15 cellular contexts compared by ENCODE assay signal in genomic region chr13:28273919-28274318, GRCh38.
DNase-seq lines count a peak whose midpoint lies in the region; ATAC-seq, FAIRE-seq and TF ChIP-seq lines count a peak whose summit lies in the region.
"Had no signal": no experiment of that assay in that cellular context is flagged by ENCODE, and none has a peak within 500 bp of the region (broad histone marks: within the 10 kb centered on the region; RNA-seq: fewer than 3 reads in every experiment).

No MANE protein-coding gene starts in this region.

- H2AFZ ChIP-seq in SK-N-SH (ENCODE audit: low read depth) = no peak overlapping the region
- H2AFZ ChIP-seq in Karpas-422 (ENCODE audit: low read length) = no peak overlapping the region
- H2AFZ ChIP-seq in GM12878 (ENCODE audit: control insufficient read depth, low read depth, low read length) = no peak overlapping the region

- no peak for TF ChIP-seq POLR2A in GM12878 (IDR thresholded peaks at IDR 0.05; ENCODE audit: low read depth, low read length)

- H3K4me2 ChIP-seq in SK-N-SH = no peak overlapping the region
- no peak overlapping the region for H3K4me2 ChIP-seq in Karpas-422 (ENCODE audit: low read depth, low read length, poor library complexity, severe bottlenecking)
- no peak overlapping the region for H3K4me2 ChIP-seq in GM12878 (ENCODE audit: control insufficient read depth, insufficient read depth)
- H3K4me2 ChIP-seq: KMS-11 had no signal

- no peaks in the 10 kb centered on the region for H3K27me3 Mint-ChIP-seq in type B pancreatic cell
- peaks cover 0 to 3% of the 10 kb centered on the region in 2 donors for H3K27me3 Mint-ChIP-seq in CD8-positive, alpha-beta memory T cell

- no peak for DNase-seq in SK-N-SH
- DNase-seq in Karpas-422 = peak; percentile 64
- no peak for DNase-seq in GM12878 (ENCODE audit: low read depth, low spot score)
- no peak for DNase-seq in type B pancreatic cell (ENCODE audit: extremely low spot score, unreplicated experiment)
- no peak for DNase-seq in activated gamma-delta T cell (lab: John Stamatoyannopoulos, UW)
- no peak for DNase-seq in CD8-positive, alpha-beta memory T cell
- no peak for DNase-seq in activated CD8-positive, alpha-beta memory T cell treated with anti-CD3 and anti-CD28 coated beads, Interleukin-2, amount 50 U/mL, for 4 hours
- DNase-seq: activated T-cell treated with anti-CD3 and anti-CD28 coated beads, Interleukin-2, amount 50 U/mL, for 1 hour; amygdala; islet precursor cell; SIG-M5; stimulated activated CD4-positive, alpha-beta T cell treated with anti-CD3 and anti-CD28 coated beads, Interleukin-2, amount 100 ng/mL, for 48 hours; stimulated activated naive CD4-positive, alpha-beta T cell had no signal

- in situ Hi-C loops in GM12878 (cut with MboI) = no loop called here

- no peaks in the 10 kb centered on the region for H3K9me3 ChIP-seq in SK-N-SH
- no peaks in the 10 kb centered on the region for H3K9me3 ChIP-seq in Karpas-422 (ENCODE audit: low read length)
- H3K9me3 ChIP-seq in GM12878 (replicated peaks; ENCODE audit: control insufficient read depth, insufficient read depth, low read length) = no peaks in the 10 kb centered on the region
- no peaks in the 10 kb centered on the region for H3K9me3 ChIP-seq in CD8-positive, alpha-beta memory T cell (ENCODE audit: low read length)

- H3K4me1 ChIP-seq in SK-N-SH (ENCODE audit: control insufficient read depth in 1 of 2, insufficient read depth in 2 of 2, low read depth in 1 of 2, low read length in 1 of 2) = peaks cover 0 to 2% of the 10 kb centered on the region in 2 experiments; a peak in 1 of 4 replicates
- peaks cover 9% of the 10 kb centered on the region for H3K4me1 ChIP-seq in Karpas-422 (ENCODE audit: low read length)
- peaks cover 7% of the 10 kb centered on the region; the same call in 1 of the 2 replicates for H3K4me1 ChIP-seq in GM12878 (ENCODE audit: control insufficient read depth, insufficient read depth, low read length)
- no peaks in the 10 kb centered on the region for H3K4me1 ChIP-seq in CD8-positive, alpha-beta memory T cell (ENCODE audit: insufficient read depth, low read length)

- POLR2A ChIA-PET in SK-N-SH (lab: Yijun Ruan, JAX) (no interaction called here), GM12878 (lab: Charles Lee) (no interaction called here)
- POLR2A ChIA-PET in CD8-positive, alpha-beta memory T cell (lab: Charles Lee) = no interaction called here

- no peak overlapping the region for H3K4me3 Mint-ChIP-seq in type B pancreatic cell
- no peak overlapping the region for H3K4me3 Mint-ChIP-seq in CD8-positive, alpha-beta memory T cell

- H3K36me3 ChIP-seq in SK-N-SH (replicated peaks in 1 of 2; ENCODE audit: control insufficient read depth in 1 of 2, insufficient read depth in 2 of 2, low read length in 1 of 2) (peaks cover 29 to 31% of the 10 kb centered on the region in 2 experiments), Karpas-422 (ENCODE audit: insufficient read depth, low read length) (peaks cover 29% of the 10 kb centered on the region), GM12878 (ENCODE audit: control insufficient read depth in 2 of 2, insufficient read depth in 2 of 2, low read length in 1 of 2) (peaks cover 2 to 13% of the 10 kb centered on the region in 2 experiments; a peak in 2 of 4 replicates)
- peaks cover 36% of the 10 kb centered on the region for H3K36me3 ChIP-seq in CD8-positive, alpha-beta memory T cell (ENCODE audit: insufficient read depth, low read length)

- BruUV-seq in GM12878 (replicated peaks; lab: Mats Ljungman, UMichigan) = no TSS peak

- WGBS in SK-N-SH (ENCODE audit: low lambda C conversion rate) = 90% methylated on average over 3 of the region's 3 CpGs
- 95% methylated on average over 3 of the region's 3 CpGs for WGBS in GM12878 (ENCODE audit: insufficient coverage, insufficient replicate concordance, low lambda C conversion rate, missing lambda C conversion rate)

- no peaks in the 10 kb centered on the region for H3K4me1 Mint-ChIP-seq in type B pancreatic cell (ENCODE audit: unreplicated experiment)
- H3K4me1 Mint-ChIP-seq in CD8-positive, alpha-beta memory T cell = peaks cover 3 to 7% (median 6%) of the 10 kb centered on the region in 3 donors

- TF ChIP-seq EP300 in SK-N-SH (IDR thresholded peaks at IDR 0.05; ENCODE audit: borderline replicate concordance in 1 of 2, low read depth in 1 of 2, low read length in 1 of 2) (no peak), GM12878 (IDR thresholded peaks at IDR 0.05; ENCODE audit: borderline replicate concordance in 1 of 2, control insufficient read depth in 1 of 2, low read depth in 2 of 2, low read length in 2 of 2) (no peak)

- H3K27ac Mint-ChIP-seq in type B pancreatic cell = no peak overlapping the region
- H3K27ac Mint-ChIP-seq in CD8-positive, alpha-beta memory T cell = peak overlapping the region in 1 of 8 donors; percentile 35

- SMC1A ChIA-PET in GM12878 (lab: Charles Lee; ENCODE audit: uncharacterized antibody, unreplicated experiment) = interaction anchor here (0.6 to 0.9 kb wide), 3 partner anchors 68 to 127 kb away, joined by 3 read pairs; no protein-coding TSS in a partner anchor

- H4K20me1 ChIP-seq in SK-N-SH (ENCODE audit: insufficient read depth) = no peaks in the 10 kb centered on the region
- no peaks in the 10 kb centered on the region for H4K20me1 ChIP-seq in Karpas-422 (ENCODE audit: insufficient read depth, low read depth, low read length)
- no peaks in the 10 kb centered on the region for H4K20me1 ChIP-seq in GM12878 (ENCODE audit: control insufficient read depth, insufficient read depth)

- no peaks in the 10 kb centered on the region for H3K27me3 ChIP-seq in SK-N-SH (ENCODE audit: insufficient read depth)
- H3K27me3 ChIP-seq in Karpas-422 (ENCODE audit: low read length) = no peaks in the 10 kb centered on the region
- H3K27me3 ChIP-seq in GM12878 (replicated peaks in 1 of 2; ENCODE audit: control insufficient read depth in 2 of 2, insufficient read depth in 2 of 2, low read length in 1 of 2) = no peaks in the 10 kb centered on the region
- no peaks in the 10 kb centered on the region for H3K27me3 ChIP-seq in CD8-positive, alpha-beta memory T cell (ENCODE audit: insufficient read depth, low read length, poor library complexity, severe bottlenecking)

- RAD21 ChIA-PET in GM12878 (lab: Charles Lee; ENCODE audit: unreplicated experiment) = no interaction called here

- H3K9me2 ChIP-seq in SK-N-SH = no peaks in the 10 kb centered on the region
- H3K9me2 ChIP-seq in Karpas-422 (replicated peaks; ENCODE audit: insufficient read depth, low read length) = no peaks in the 10 kb centered on the region

- H3K36me3 Mint-ChIP-seq in type B pancreatic cell = peaks cover 24% of the 10 kb centered on the region
- peaks cover 0 to 80% (median 13%) of the 10 kb centered on the region in 3 donors for H3K36me3 Mint-ChIP-seq in CD8-positive, alpha-beta memory T cell

- no peaks in the 10 kb centered on the region for H3K79me2 ChIP-seq in SK-N-SH (ENCODE audit: insufficient read depth)
- H3K79me2 ChIP-seq in Karpas-422 (ENCODE audit: low read length) = peaks cover 8% of the 10 kb centered on the region
- no peaks in the 10 kb centered on the region for H3K79me2 ChIP-seq in GM12878 (ENCODE audit: control insufficient read depth, insufficient read depth, low read length)

- H3K4me3 ChIP-seq in SK-N-SH (ENCODE audit: low read depth in 2 of 2, low read length in 1 of 2) (no peak overlapping the region), Karpas-422 (ENCODE audit: low read length) (no peak overlapping the region), GM12878 (no peak overlapping the region)
- no peak overlapping the region for H3K4me3 ChIP-seq in CD8-positive, alpha-beta memory T cell (ENCODE audit: low read length)

- H3K27ac ChIP-seq in SK-N-SH (ENCODE audit: low read depth in 2 of 2, low read length in 1 of 2) (no peak overlapping the region), Karpas-422 (ENCODE audit: low read length) (no peak overlapping the region), GM12878 (ENCODE audit: control insufficient read depth, insufficient read depth) (no peak overlapping the region)
- H3K27ac ChIP-seq in CD8-positive, alpha-beta memory T cell (ENCODE audit: low read depth, low read length) = no peak overlapping the region
- H3K27ac ChIP-seq: KMS-11 had no signal

- no peaks in the 10 kb centered on the region for H3K9me3 Mint-ChIP-seq in type B pancreatic cell
- H3K9me3 Mint-ChIP-seq in CD8-positive, alpha-beta memory T cell = no peaks in the 10 kb centered on the region

- intact Hi-C loops in GM12878 (cut with micrococcal nuclease; ENCODE audit: unreplicated experiment) = no loop called here

- no peak overlapping the region for H3K9ac ChIP-seq in SK-N-SH
- H3K9ac ChIP-seq in Karpas-422 (ENCODE audit: low read length) = no peak overlapping the region
- H3K9ac ChIP-seq in GM12878 (ENCODE audit: control insufficient read depth, insufficient read depth, low read length) = no peak overlapping the region
- H3K9ac ChIP-seq: KMS-11 had no signal

- no peaks in the 10 kb centered on the region for H3F3A ChIP-seq in SK-N-SH (replicated peaks; ENCODE audit: insufficient read depth)

- FAIRE-seq in GM12878 (lab: Jason Lieb, UNC) = no peak

- ATAC-seq in SK-N-SH treated with all-trans-retinoic acid at 6 μM for 48 hours = no peak
- no peak for ATAC-seq in GM12878

- CTCF ChIA-PET in SK-N-SH (lab: Yijun Ruan, JAX) = interaction anchor here (0.6 kb wide), 1 partner anchor 9 kb away, joined by 3 read pairs; no protein-coding TSS in a partner anchor
- CTCF ChIA-PET in GM12878 (lab: Yijun Ruan, JAX) = interaction anchor here (1.1 kb wide), 2 partner anchors 214 to 290 kb away, joined by 3 read pairs; no protein-coding TSS in a partner anchor
- CTCF ChIA-PET in CD8-positive, alpha-beta memory T cell (lab: Charles Lee) = no interaction called here

- TF ChIP-seq RAD21 in SK-N-SH (IDR thresholded peaks at IDR 0.05; ENCODE audit: low read length) (peak; percentile 39), GM12878 (IDR thresholded peaks at IDR 0.05; ENCODE audit: insufficient read depth, low read depth, low read length) (peak; percentile 47)

- TF ChIP-seq CTCF in SK-N-SH (IDR thresholded peaks at IDR 0.05) (no peak), GM12878 (IDR thresholded peaks at IDR 0.05 in 2 of 3, conservative IDR thresholded peaks at IDR 0.05 in 1 of 3; ENCODE audit: control insufficient read depth in 2 of 3, extremely low read depth in 1 of 3, insufficient read depth in 1 of 3, low read depth in 3 of 3, low read length in 3 of 3) (0 out of 6 replicates have a peak, but pooled peaks of 2 of the 3 experiments have one; percentile 10), type B pancreatic cell (conservative IDR thresholded peaks at IDR 0.05) (peak; percentile 23)

TF ChIP-seq in SK-N-SH, 30 proteins besides CTCF, POLR2A, EP300 and RAD21 (continues in another document):
- TF ChIP-seq SMC3 (IDR thresholded peaks at IDR 0.05; ENCODE audit: low read depth, low read length) (no peak), CHD2 (IDR thresholded peaks at IDR 0.05; ENCODE audit: low read length, partially characterized antibody) (no peak)

TF ChIP-seq in SK-N-SH treated with all-trans-retinoic acid at 6 μM for 48 hours, 23 proteins besides CTCF, POLR2A, EP300 and RAD21 (continues in another document):
- TF ChIP-seq ZNF70 (CRISPR knock-in tag; IDR thresholded peaks at IDR 0.05) (no peak), ISL1 (CRISPR knock-in tag; IDR thresholded peaks at IDR 0.05) (no peak)

TF ChIP-seq in GM12878, 131 proteins besides CTCF, POLR2A, EP300 and RAD21 (continues in another document):
- TF ChIP-seq NFIC (IDR thresholded peaks at IDR 0.05; ENCODE audit: low read depth, low read length) = no peak

Comparison
In these comparisons a context has a peak if more than half of its experiments do, and no peak if none do; other contexts are left out.
1. Of the 26 proteins assayed by ChIP-seq in both GM12878 and SK-N-SH: peak only in GM12878: CTCF; only in SK-N-SH: none; in both: RAD21; in neither: 24.